ENCODE assay signal across 18 cellular contexts in the genomic region with DNA sequence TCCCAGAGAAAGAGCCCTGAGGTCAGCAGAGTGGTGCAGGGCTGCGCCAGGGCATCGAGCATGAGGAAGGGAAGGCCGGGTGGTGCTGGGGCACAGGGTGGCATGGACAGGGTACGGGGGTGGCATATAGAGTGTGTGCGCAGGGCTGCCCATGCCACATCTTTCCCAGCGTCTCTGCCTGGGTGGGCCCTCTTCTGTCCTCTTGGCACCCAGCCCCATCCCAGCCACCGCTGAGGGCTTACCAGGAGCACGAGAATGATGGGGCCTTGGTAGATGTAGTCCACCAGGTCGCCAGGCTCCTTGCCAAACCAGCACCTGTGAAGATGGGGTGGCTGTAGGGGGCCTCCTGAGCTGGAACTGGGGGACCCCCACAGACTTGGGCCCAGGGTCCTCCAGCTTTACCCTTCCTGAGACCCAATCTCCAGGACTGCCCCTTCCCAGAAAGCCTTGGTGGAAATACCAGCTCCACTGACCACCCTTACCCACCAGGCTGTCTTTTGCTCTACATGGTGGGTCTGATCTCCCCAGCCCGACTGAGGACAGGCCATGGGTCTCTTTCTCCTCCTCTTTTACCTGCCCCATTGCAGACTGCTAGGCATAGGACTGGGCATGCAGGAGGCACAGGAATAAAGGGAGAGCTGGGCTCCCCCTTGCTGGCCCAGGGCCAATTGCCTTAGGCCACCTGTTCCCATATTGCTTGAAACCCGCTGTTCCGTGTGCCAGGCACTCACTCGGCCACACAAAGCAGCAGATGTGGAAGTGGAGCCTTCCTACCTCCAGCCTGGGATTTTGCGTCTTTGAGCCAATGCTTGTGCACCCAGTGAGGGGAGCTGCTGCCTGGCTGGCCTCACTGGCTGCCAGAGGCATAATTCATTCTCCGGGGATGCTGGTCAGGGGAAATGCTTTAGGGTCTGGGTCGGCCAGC. TPM values are rescaled to one million over a fixed set of nuclear protein-coding genes. Genes with fewer than 3 reads are reported as not detected.
DNase-seq lines count a peak whose midpoint lies in the region; ATAC-seq and FAIRE-seq lines count a peak whose summit lies in the region.
"Had no signal": no experiment of that assay in that cellular context is flagged by ENCODE, and none has a peak within 500 bp of the region (broad histone marks: within the 10 kb centered on the region; RNA-seq: fewer than 3 reads in every experiment).

No MANE protein-coding gene starts in this region.

- no peak overlapping the region for H3K27ac ChIP-seq in small intestine (ENCODE audit: low read depth in 1 of 2, low read length in 1 of 2)
- H3K27ac ChIP-seq: adrenal gland had no signal

- DNase-seq in stimulated activated naive CD8-positive, alpha-beta T cell treated with anti-CD3 and anti-CD28 coated beads, Interleukin-15, amount 100 ng/mL, for 72 hours: no peak
- no peak for DNase-seq in stimulated activated naive CD8-positive, alpha-beta T cell treated with anti-CD3 and anti-CD28 coated beads, Interleukin-15, Interleukin-2, amounts not matched to agents 100 U/mL and 50 U/mL, for 24 hours
- DNase-seq in NCI-H2107 (lab: John Stamatoyannopoulos, UW) (peak; percentile 69), SHP77 (lab: John Stamatoyannopoulos, UW) (peak; percentile 78 to 90), epidermal melanocyte (ENCODE audit: insufficient read length, low spot score) (no peak), T-helper 2 cell (no peak), small intestine (no peak)
- no peak for DNase-seq in activated effector memory CD4-positive, alpha-beta T cell treated with anti-CD3 and anti-CD28 coated beads, Interleukin-2, amount 50 U/mL, for 16 hours
- DNase-seq: activated CD4-positive, alpha-beta memory T cell treated with anti-CD3 and anti-CD28 coated beads, Interleukin-2, amount 10 ng/mL, durations not matched to agents 7 days and 5 days; adrenal gland; Calu3; foreskin fibroblast; IMR-90 had no signal

- WGBS in small intestine, 3 donors: 67 to 79% (median 76%) methylated on average over 16 of the region's 16 CpGs

- H3K9me3 Mint-ChIP-seq in stimulated activated naive CD8-positive, alpha-beta T cell treated with anti-CD3 and anti-CD28 coated beads, Interleukin-15, amount 100 ng/mL, for 72 hours: no peaks in the 10 kb centered on the region
- H3K9me3 Mint-ChIP-seq: activated CD4-positive, alpha-beta memory T cell treated with anti-CD3 and anti-CD28 coated beads, Interleukin-2, amount 10 ng/mL, durations not matched to agents 7 days and 5 days; activated T-helper 1 cell treated with anti-CD3 and anti-CD28 coated beads, Interleukin-12 subunit alpha, Interleukin-12 subunit beta, Interleukin-2, Interleukin-4 antibody, amounts not matched to agents 30 ng/mL and 10 ng/mL and 1 ng/mL, durations not matched to agents 14 hours and 24 hours and 36 hours had no signal

- ATAC-seq in stimulated activated naive CD8-positive, alpha-beta T cell treated with anti-CD3 and anti-CD28 coated beads, Interleukin-15, amount 100 ng/mL, for 72 hours: peak; percentile 24
- no peak for ATAC-seq in stimulated activated naive CD8-positive, alpha-beta T cell treated with anti-CD3 and anti-CD28 coated beads, Interleukin-15, Interleukin-2, amounts not matched to agents 100 U/mL and 50 U/mL, for 24 hours

- H3K9me3 ChIP-seq in small intestine (ENCODE audit: control insufficient read depth, low read depth): no peaks in the 10 kb centered on the region
- H3K9me3 ChIP-seq: adrenal gland had no signal

- no peaks in the 10 kb centered on the region for H3K4me1 ChIP-seq in small intestine (ENCODE audit: control insufficient read depth in 2 of 2, insufficient read depth in 1 of 2, low read depth in 1 of 2, low read length in 1 of 2)
- H3K4me1 ChIP-seq: adrenal gland had no signal

- H3K27me3 Mint-ChIP-seq in stimulated activated naive CD8-positive, alpha-beta T cell treated with anti-CD3 and anti-CD28 coated beads, Interleukin-15, amount 100 ng/mL, for 72 hours: no peaks in the 10 kb centered on the region
- H3K27me3 Mint-ChIP-seq: activated CD4-positive, alpha-beta memory T cell treated with anti-CD3 and anti-CD28 coated beads, Interleukin-2, amount 10 ng/mL, durations not matched to agents 7 days and 5 days; progenitor cell of endocrine pancreas had no signal

- H3K4me1 Mint-ChIP-seq in stimulated activated naive CD8-positive, alpha-beta T cell treated with anti-CD3 and anti-CD28 coated beads, Interleukin-15, amount 100 ng/mL, for 72 hours: no peaks in the 10 kb centered on the region
- H3K4me1 Mint-ChIP-seq: activated CD4-positive, alpha-beta memory T cell treated with anti-CD3 and anti-CD28 coated beads, Interleukin-2, amount 10 ng/mL, durations not matched to agents 7 days and 5 days had no signal

- FAIRE-seq in small intestine (lab: Jason Lieb, UNC): no peak
- FAIRE-seq: GM18507, GM19239 had no signal

- H3K27me3 ChIP-seq in small intestine (ENCODE audit: control insufficient read depth in 2 of 2, insufficient read depth in 2 of 2, low read length in 2 of 2): peaks cover 0 to 2% of the 10 kb centered on the region in 2 donors
- H3K27me3 ChIP-seq: adrenal gland had no signal

- H3K4me3 ChIP-seq in small intestine (ENCODE audit: low read depth in 1 of 2, low read length in 2 of 2): no peak overlapping the region
- H3K4me3 ChIP-seq: adrenal gland had no signal

- no peak overlapping the region for H3K27ac Mint-ChIP-seq in stimulated activated naive CD8-positive, alpha-beta T cell treated with anti-CD3 and anti-CD28 coated beads, Interleukin-15, amount 100 ng/mL, for 72 hours
- H3K27ac Mint-ChIP-seq: activated CD4-positive, alpha-beta memory T cell treated with anti-CD3 and anti-CD28 coated beads, Interleukin-2, amount 10 ng/mL, durations not matched to agents 7 days and 5 days; activated T-helper 1 cell treated with anti-CD3 and anti-CD28 coated beads, Interleukin-12 subunit alpha, Interleukin-12 subunit beta, Interleukin-2, Interleukin-4 antibody, amounts not matched to agents 30 ng/mL and 10 ng/mL and 1 ng/mL, durations not matched to agents 14 hours and 24 hours and 36 hours; progenitor cell of endocrine pancreas had no signal

- H3K36me3 ChIP-seq in small intestine (ENCODE audit: control insufficient read depth in 2 of 2, insufficient read depth in 2 of 2, low read length in 2 of 2): no peaks in the 10 kb centered on the region
- H3K36me3 ChIP-seq: adrenal gland had no signal

- no peak overlapping the region for H3K4me3 Mint-ChIP-seq in stimulated activated naive CD8-positive, alpha-beta T cell treated with anti-CD3 and anti-CD28 coated beads, Interleukin-15, amount 100 ng/mL, for 72 hours
- H3K4me3 Mint-ChIP-seq: activated CD4-positive, alpha-beta memory T cell treated with anti-CD3 and anti-CD28 coated beads, Interleukin-2, amount 10 ng/mL, durations not matched to agents 7 days and 5 days; activated T-helper 1 cell treated with anti-CD3 and anti-CD28 coated beads, Interleukin-12 subunit alpha, Interleukin-12 subunit beta, Interleukin-2, Interleukin-4 antibody, amounts not matched to agents 30 ng/mL and 10 ng/mL and 1 ng/mL, durations not matched to agents 14 hours and 24 hours and 36 hours had no signal

RNA-seq across cellular contexts. Expression of a gene that starts 21.7 kb away (rescaled TPM):
- polyA plus RNA-seq in small intestine: under 1 TPM in 1 of 3 donors, not detected in 2; 0.04 TPM
- polyA plus RNA-seq: IMR-90, liver had no signal

Comparison
In these comparisons a context has a peak if more than half of its experiments do, and no peak if none do; other contexts are left out.
1. DNase-seq: peak in NCI-H2107 (single experiment) and SHP77 (2 of 2); none in stimulated activated naive CD8-positive, alpha-beta T cell treated with anti-CD3 and anti-CD28 coated beads, Interleukin-15, amount 100 ng/mL, for 72 hours (0 of 2), stimulated activated naive CD8-positive, alpha-beta T cell treated with anti-CD3 and anti-CD28 coated beads, Interleukin-15, Interleukin-2, amounts not matched to agents 100 U/mL and 50 U/mL, for 24 hours (single experiment), activated effector memory CD4-positive, alpha-beta T cell treated with anti-CD3 and anti-CD28 coated beads, Interleukin-2, amount 50 U/mL, for 16 hours (single experiment), epidermal melanocyte (single experiment), T-helper 2 cell (0 of 5) and small intestine (single experiment).